In genomic region chr6:108277831-108278230, GRCh38 we compare ENCODE assay signal across 12 cellular contexts.
"Had no signal": no experiment of that assay in that cellular context is flagged by ENCODE, and none has a peak within 500 bp of the region (broad histone marks: within the 10 kb centered on the region; RNA-seq: fewer than 3 reads in every experiment).

No MANE protein-coding gene starts in this region.

- H3K9ac ChIP-seq: parathyroid adenoma had no signal

- H2AFZ ChIP-seq: parathyroid adenoma had no signal

- H3K4me3 ChIP-seq: coronary artery, lower lobe of right lung had no signal

- DNase-seq: activated CD4-positive, alpha-beta T cell treated with anti-CD3 and anti-CD28 coated beads, Interleukin-2, amount 50 U/mL, for 1 hour; activated CD8-positive, alpha-beta memory T cell treated with anti-CD3 and anti-CD28 coated beads for 24 hours; activated naive CD8-positive, alpha-beta T cell treated with anti-CD3 and anti-CD28 coated beads for 36 hours; amygdala; head of caudate nucleus; left cardiac atrium; lower lobe of right lung; stimulated activated CD4-positive, alpha-beta T cell treated with anti-CD3 and anti-CD28 coated beads, Interleukin-12 subunit alpha, Interleukin-12 subunit beta, amount 100 ng/mL, for 4 hours had no signal

- H3K4me1 ChIP-seq: lower lobe of right lung, parathyroid adenoma had no signal

- H3K27ac ChIP-seq: coronary artery, lower lobe of right lung, parathyroid adenoma had no signal

- ATAC-seq: activated CD4-positive, CD25-positive, alpha-beta regulatory T cell treated with anti-CD3 and anti-CD28 coated beads, Interleukin-2, amount 50 U/mL, for 24 hours; left cardiac atrium; lower lobe of right lung; stimulated activated effector memory CD8-positive, alpha-beta T cell treated with anti-CD3 and anti-CD28 coated beads, Interleukin-12 subunit alpha, Interleukin-12 subunit beta, amount 100 ng/mL, for 72 hours had no signal

- H3K36me3 ChIP-seq: lower lobe of right lung had no signal

- H3K79me2 ChIP-seq: parathyroid adenoma had no signal

- H3K9me3 ChIP-seq: lower lobe of right lung had no signal
